ENCODE assay signal across 8 cellular contexts in the genomic region with DNA sequence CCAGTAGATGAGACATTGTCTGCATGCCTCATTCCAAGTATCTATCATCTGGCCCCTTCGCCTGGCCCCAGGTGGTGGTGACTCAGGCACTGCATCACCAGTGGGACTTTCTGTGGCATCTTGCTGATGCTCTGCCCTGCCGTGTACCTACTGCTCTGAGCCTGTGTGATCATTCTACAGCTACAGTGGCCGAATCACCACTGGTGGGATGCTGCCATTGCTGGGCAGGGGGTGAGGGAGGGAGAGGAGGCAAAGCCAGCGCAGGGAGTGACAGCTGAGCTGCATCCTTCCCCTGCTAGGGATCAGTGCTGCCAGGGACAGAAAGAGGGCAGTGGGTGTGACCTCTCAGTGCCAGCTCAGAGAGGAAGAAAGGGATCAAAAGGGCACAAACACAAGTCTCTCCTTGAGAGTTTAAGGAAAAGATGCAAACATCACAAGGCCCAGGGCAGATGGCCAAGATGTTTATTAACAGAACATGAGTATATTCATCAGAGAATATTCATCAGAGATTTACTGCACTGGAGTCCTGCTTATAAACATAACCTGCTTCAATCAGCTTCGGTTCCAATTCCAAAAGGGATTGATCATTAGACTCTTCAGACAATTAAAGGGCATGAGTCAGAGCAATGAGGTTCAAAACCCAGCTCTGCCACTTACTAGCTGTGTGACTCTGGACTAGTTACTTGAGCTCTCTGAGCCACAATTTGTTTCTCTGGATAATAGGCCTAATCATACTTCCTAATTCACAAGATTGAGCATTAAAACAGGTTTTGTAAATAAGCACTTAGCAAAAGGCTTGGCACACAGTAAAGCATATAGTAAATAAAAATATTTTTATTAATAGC.
DNase-seq lines count a peak whose midpoint lies in the region; ATAC-seq and TF ChIP-seq lines count a peak whose summit lies in the region.

No MANE protein-coding gene starts in this region.

- ATAC-seq in HG03432 (IDR thresholded peaks at IDR 0.05; ENCODE audit: unreplicated experiment) (peak; percentile 84), omental fat pad (ENCODE audit: low FRiP score) (peak; percentile 32), HG03135 (IDR thresholded peaks at IDR 0.05; ENCODE audit: unreplicated experiment) (no peak), HG03139 (IDR thresholded peaks at IDR 0.05; ENCODE audit: unreplicated experiment) (no peak)

- DNase-seq in AG20443 (ENCODE audit: low spot score) (peak; percentile 65), omental fat pad (ENCODE audit: low spot score) (no peak), iPS-NIHi11 (ENCODE audit: low spot score) (no peak), NCI-H1694 treated with DMSO at 0.1 percent for 48 hours (lab: John Stamatoyannopoulos, UW) (no peak)
- peak; percentile 86 to 88 for DNase-seq in activated T-cell treated with anti-CD3 and anti-CD28 coated beads, Interleukin-2, amount 50 U/mL, for 48 hours

- no peak for TF ChIP-seq CTCF in omental fat pad (IDR thresholded peaks at IDR 0.05)

Comparison
In these comparisons a context has a peak if more than half of its experiments do, and no peak if none do; other contexts are left out.
1. DNase-seq: peak in AG20443 (single experiment) and activated T-cell treated with anti-CD3 and anti-CD28 coated beads, Interleukin-2, amount 50 U/mL, for 48 hours (2 of 2); none in omental fat pad (single experiment), iPS-NIHi11 (single experiment) and NCI-H1694 treated with DMSO at 0.1 percent for 48 hours (single experiment).
2. ATAC-seq: peak in HG03432 (single experiment) and omental fat pad (single experiment); none in HG03135 (single experiment) and HG03139 (single experiment).